Comparison of ENCODE assay signal across 15 cellular contexts in genomic region chrX:48166322-48166721, GRCh38. TPM values are rescaled to one million over a fixed set of nuclear protein-coding genes. Genes with fewer than 3 reads are reported as not detected.
"Had no signal": no experiment of that assay in that cellular context is flagged by ENCODE, and none has a peak within 500 bp of the region (broad histone marks: within the 10 kb centered on the region; RNA-seq: fewer than 3 reads in every experiment).

No MANE protein-coding gene starts in this region.

RNA-seq across cellular contexts. Expression of gene SSX5, which starts 30.3 kb away (rescaled TPM):
- total RNA-seq: stomach, subcutaneous adipose tissue, suprapubic skin, temporal lobe, thoracic aorta, thyroid gland, transverse colon, upper lobe of left lung, upper lobe of right lung, ureter, urinary bladder, uterus, vagina had no signal
- polyA plus RNA-seq: stomach, thymus, urinary bladder had no signal

RNA-seq across cellular contexts. Expression of gene SPACA5B, which starts 35.9 kb away (rescaled TPM):
- total RNA-seq: stomach, subcutaneous adipose tissue, suprapubic skin, temporal lobe, thoracic aorta, thyroid gland, tibial nerve, transverse colon, upper lobe of left lung, upper lobe of right lung, ureter, urinary bladder, uterus, vagina had no signal
- polyA plus RNA-seq: stomach, thymus, urinary bladder had no signal
